Comparison of ENCODE assay signal across 8 cellular contexts in the genomic region with DNA sequence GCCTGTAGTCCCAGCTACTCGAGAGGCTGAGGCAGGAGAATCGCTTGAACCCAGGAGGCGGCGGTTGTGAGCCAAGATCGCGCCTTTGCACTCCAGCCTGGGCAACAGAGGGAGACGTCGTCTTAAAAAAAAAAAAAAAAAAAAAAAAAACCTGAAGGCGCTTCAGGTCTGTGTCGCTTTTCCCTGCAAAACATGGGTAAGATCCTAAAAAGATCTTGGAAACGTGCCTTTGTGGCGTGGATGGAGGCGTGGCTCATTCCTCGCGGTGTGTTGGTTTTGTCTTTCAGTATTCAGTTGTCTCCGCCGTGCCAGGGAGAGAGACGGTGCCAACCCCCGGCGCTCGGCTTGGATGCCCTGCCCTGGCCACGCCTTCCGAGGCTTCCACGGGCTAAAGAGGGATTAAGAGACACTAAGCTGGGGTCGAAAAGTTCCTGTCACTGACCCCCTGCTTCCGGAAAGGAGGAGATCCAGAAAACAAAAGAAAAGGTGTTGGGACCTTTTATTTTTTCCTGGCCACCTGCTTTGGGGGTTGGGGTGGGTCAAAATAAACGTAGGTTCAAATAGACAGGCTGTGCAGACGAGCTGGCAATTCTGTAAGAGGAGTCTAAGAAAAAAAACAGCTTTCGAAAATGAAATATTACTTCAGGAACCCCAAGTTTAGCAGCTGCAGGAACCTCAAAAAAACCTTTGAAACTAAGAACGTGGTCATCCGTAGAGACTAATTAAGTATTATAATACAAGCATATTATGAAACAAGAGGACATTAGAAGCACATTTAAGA. TPM values are rescaled to one million over a fixed set of nuclear protein-coding genes. Genes with fewer than 3 reads are reported as not detected.
DNase-seq lines count a peak whose midpoint lies in the region; ATAC-seq and TF ChIP-seq lines count a peak whose summit lies in the region.

No MANE protein-coding gene starts in this region.

- peak; percentile 66 for DNase-seq in LoVo (ENCODE audit: low spot score)
- peak in 13 of 34 experiments; percentile 3 to 33 (median 17) for DNase-seq in T-cell
- no peak for DNase-seq in central memory CD8-positive, alpha-beta T cell (ENCODE audit: low spot score in 2 of 2)
- peak; percentile 64 to 90 for DNase-seq in lower leg skin (ENCODE audit: low spot score in 2 of 2)
- peak; percentile 11 for DNase-seq in stimulated activated naive CD4-positive, alpha-beta T cell treated with Interleukin-2 at 50 U/mL for 16 hours (lab: John Stamatoyannopoulos, UW)

- CTCF ChIA-PET in T-cell (lab: Charles Lee): interaction anchor here in 1 of 2 donors (0.6 kb wide), 1 partner anchor 20 kb away, joined by 3 read pairs; no protein-coding TSS in a partner anchor

- H3K9me3 Mint-ChIP-seq in T-cell: no peaks in the 10 kb centered on the region
- no peaks in the 10 kb centered on the region for H3K9me3 Mint-ChIP-seq in central memory CD8-positive, alpha-beta T cell

- H3K4me3 Mint-ChIP-seq in T-cell: peak overlapping the region; percentile 93 to 97 (median 95)
- peak overlapping the region; percentile 96 for H3K4me3 Mint-ChIP-seq in central memory CD8-positive, alpha-beta T cell

- no peaks in the 10 kb centered on the region for H3K27me3 Mint-ChIP-seq in T-cell
- no peaks in the 10 kb centered on the region for H3K27me3 Mint-ChIP-seq in central memory CD8-positive, alpha-beta T cell

- TF ChIP-seq POLR2A in GM15510 (IDR thresholded peaks at IDR 0.05; ENCODE audit: borderline replicate concordance, extremely low read depth, insufficient read length): peak; percentile 12
- TF ChIP-seq POLR2A in lower leg skin (IDR thresholded peaks at IDR 0.05): no peak

- TF ChIP-seq CTCF in 22Rv1 (IDR thresholded peaks at IDR 0.05): no peak
- no peak for TF ChIP-seq CTCF in lower leg skin (IDR thresholded peaks at IDR 0.05)

- H3K4me1 Mint-ChIP-seq in T-cell: peaks cover 28 to 36% (median 28%) of the 10 kb centered on the region in 3 donors
- peaks cover 34% of the 10 kb centered on the region for H3K4me1 Mint-ChIP-seq in central memory CD8-positive, alpha-beta T cell

- peak overlapping the region; percentile 81 for H3K27ac ChIP-seq in 22Rv1

- no peaks in the 10 kb centered on the region for H3K36me3 Mint-ChIP-seq in T-cell
- H3K36me3 Mint-ChIP-seq in central memory CD8-positive, alpha-beta T cell (ENCODE audit: insufficient read depth): peaks cover 8% of the 10 kb centered on the region

- peak overlapping the region; percentile 77 to 85 for H3K27ac Mint-ChIP-seq in T-cell
- H3K27ac Mint-ChIP-seq in central memory CD8-positive, alpha-beta T cell (ENCODE audit: low read depth): peak overlapping the region; percentile 90

- no peak overlapping the region for H3K4me3 ChIP-seq in lower leg skin (ENCODE audit: low read depth, poor library complexity, severe bottlenecking)

- ATAC-seq in T-cell (replicated peaks in 1 of 4): no peak
- ATAC-seq in central memory CD8-positive, alpha-beta T cell (replicated peaks; ENCODE audit: extremely low read depth, poor library complexity, severe bottlenecking): no peak
- ATAC-seq in HG03095 (IDR thresholded peaks at IDR 0.05; ENCODE audit: unreplicated experiment): no peak

- WGBS in lower leg skin, 2 donors: 1 to 2% methylated on average over 31 of the region's 31 CpGs

- POLR2A ChIA-PET in T-cell (lab: Charles Lee): no interaction called here

- intact Hi-C loops in lower leg skin (cut with DNase I; ENCODE audit: low total_unique reads): no loop called here

RNA-seq across cellular contexts. Expression of gene SLC35F2, which starts 1.1 kb away (rescaled TPM):
- total RNA-seq in T-cell (10 to 100 TPM in 2 of 5 donors, 1 to 10 TPM in 3; 2.9 to 10.9 (median 7.1) TPM), lower leg skin (10 to 100 TPM; 32.7 to 51.7 (median 42.0) TPM)

Comparison
In these comparisons a context has a peak if more than half of its experiments do, and no peak if none do; other contexts are left out.
1. DNase-seq: peak in LoVo (single experiment), lower leg skin (2 of 2) and stimulated activated naive CD4-positive, alpha-beta T cell treated with Interleukin-2 at 50 U/mL for 16 hours (single experiment); none in central memory CD8-positive, alpha-beta T cell (0 of 2).